ENCODE assay signal across 28 cellular contexts in the genomic region with DNA sequence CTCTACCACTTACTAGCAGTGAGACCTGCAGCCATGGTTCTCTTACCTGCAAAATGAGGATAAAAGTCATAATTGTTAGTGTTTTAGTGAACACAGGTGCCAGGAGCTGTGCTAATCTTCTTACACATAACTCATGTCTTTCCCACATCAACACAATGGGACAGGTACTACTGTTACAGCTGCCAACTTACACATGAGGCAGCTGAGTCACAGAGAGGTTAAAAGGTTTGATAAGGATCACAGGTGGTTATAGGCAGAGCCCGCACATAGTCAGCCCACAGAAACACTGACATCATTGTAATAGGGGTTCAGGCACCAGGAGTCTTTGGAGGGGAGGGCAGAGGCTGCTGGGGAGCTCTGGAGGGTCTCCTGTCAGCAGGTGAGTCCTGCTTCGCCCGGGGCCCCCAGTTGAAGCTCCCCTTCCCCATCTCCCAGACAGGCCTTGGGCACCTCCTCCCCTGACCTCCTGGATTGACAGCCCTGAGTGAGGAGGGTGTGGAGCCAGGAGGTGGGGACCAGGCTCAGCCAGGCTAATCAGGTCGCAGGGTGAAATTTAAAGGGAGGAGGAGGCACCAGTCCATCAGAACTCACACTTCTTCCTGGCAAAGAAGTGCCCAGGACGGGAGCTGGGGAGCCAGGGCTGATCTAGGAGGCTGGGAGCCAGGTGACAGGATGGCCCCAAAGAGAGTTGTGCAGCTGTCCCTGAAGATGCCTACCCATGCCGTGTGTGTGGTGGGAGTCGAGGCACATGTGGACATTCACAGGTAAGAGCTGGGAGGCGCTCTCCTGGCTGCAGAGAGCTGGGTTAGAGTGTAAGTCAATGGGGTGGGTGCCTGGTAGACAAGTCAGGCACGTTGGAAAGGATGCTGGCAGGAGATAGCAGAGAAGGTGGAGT. TPM values are rescaled to one million over a fixed set of nuclear protein-coding genes. Genes with fewer than 3 reads are reported as not detected.
A peak's percentile ranks its signal among the peaks of the same experiment; 100 is the strongest.
DNase-seq lines count a peak whose midpoint lies in the region; ATAC-seq, FAIRE-seq and TF ChIP-seq lines count a peak whose summit lies in the region.
"Had no signal": no experiment of that assay in that cellular context is flagged by ENCODE, and none has a peak within 500 bp of the region (broad histone marks: within the 10 kb centered on the region; RNA-seq: fewer than 3 reads in every experiment).

A gene with protein sequence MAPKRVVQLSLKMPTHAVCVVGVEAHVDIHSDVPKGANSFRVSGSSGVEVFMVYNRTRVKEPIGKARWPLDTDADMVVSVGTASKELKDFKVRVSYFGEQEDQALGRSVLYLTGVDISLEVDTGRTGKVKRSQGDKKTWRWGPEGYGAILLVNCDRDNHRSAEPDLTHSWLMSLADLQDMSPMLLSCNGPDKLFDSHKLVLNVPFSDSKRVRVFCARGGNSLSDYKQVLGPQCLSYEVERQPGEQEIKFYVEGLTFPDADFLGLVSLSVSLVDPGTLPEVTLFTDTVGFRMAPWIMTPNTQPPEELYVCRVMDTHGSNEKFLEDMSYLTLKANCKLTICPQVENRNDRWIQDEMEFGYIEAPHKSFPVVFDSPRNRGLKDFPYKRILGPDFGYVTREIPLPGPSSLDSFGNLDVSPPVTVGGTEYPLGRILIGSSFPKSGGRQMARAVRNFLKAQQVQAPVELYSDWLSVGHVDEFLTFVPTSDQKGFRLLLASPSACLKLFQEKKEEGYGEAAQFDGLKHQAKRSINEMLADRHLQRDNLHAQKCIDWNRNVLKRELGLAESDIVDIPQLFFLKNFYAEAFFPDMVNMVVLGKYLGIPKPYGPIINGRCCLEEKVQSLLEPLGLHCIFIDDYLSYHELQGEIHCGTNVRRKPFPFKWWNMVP (plus strand): TSS at position 583 of the 895 bp plus-strand sequence. CDS start 90 bp downstream, at position 673.

- no peak within 1 kb of the TSS for H3K4me3 ChIP-seq in kidney (ENCODE audit: low read length in 2 of 2)
- H3K4me3 ChIP-seq: A549, gastrocnemius medialis, uterus had no signal

- peak within 1 kb of the TSS; percentile 83 for H3K27ac Mint-ChIP-seq in T-helper 17 cell
- peak within 1 kb of the TSS; percentile 23 for H3K27ac Mint-ChIP-seq in stimulated activated memory B cell treated with anti-CD40 and anti-IgM and Interleukin-4, amounts not matched to agents 10 μg/mL and 1 μg/mL and 100 μg/mL, for 72 hours
- H3K27ac Mint-ChIP-seq: activated B cell treated with CpG ODN at 0.5 μM for 24 hours; activated CD4-positive, alpha-beta memory T cell treated with anti-CD3 and anti-CD28 coated beads for 36 hours; H9 had no signal

- DNase-seq in Right ventricle myocardium inferior (ENCODE audit: missing footprints) (peak; percentile 54), cardiac septum (ENCODE audit: low spot score) (no peak), T-helper 17 cell (no peak), kidney (peak; percentile 57), GM20000 (ENCODE audit: low spot score) (no peak), NK-92 (lab: John Stamatoyannopoulos, UW; ENCODE audit: unreplicated experiment) (no peak)
- DNase-seq: activated B cell treated with CpG ODN at 0.5 μM for 24 hours; activated CD4-positive, alpha-beta memory T cell treated with anti-CD3 and anti-CD28 coated beads for 36 hours; activated CD8-positive, alpha-beta memory T cell treated with anti-CD3 and anti-CD28 coated beads, Interleukin-2, amount 50 U/mL, for 48 hours; DMS79 treated with DMSO at 0.1 percent for 48 hours; effector CD4-positive, alpha-beta T cell; erythroblast; gastrocnemius medialis; H9; hippocampal formation; Karpas-422; NCI-H1048; NCI-H187; NCI-H69; occipital lobe; stimulated activated CD4-positive, alpha-beta T cell treated with anti-CD3 and anti-CD28 coated beads, Interleukin-4, amount 100 ng/mL, for 1 hour; stimulated activated naive CD4-positive, alpha-beta T cell; T1000; uterus had no signal

- peaks cover 0 to 2% of the 10 kb centered on the region in 2 donors for H3K4me1 ChIP-seq in kidney (ENCODE audit: control insufficient read depth in 1 of 2, insufficient read depth in 1 of 2, low read depth in 1 of 2, low read length in 2 of 2)
- H3K4me1 ChIP-seq: gastrocnemius medialis, uterus had no signal

- FAIRE-seq in kidney (lab: Jason Lieb, UNC): no peak
- FAIRE-seq: A549 had no signal

- no peak within 1 kb of the TSS for H3K27ac ChIP-seq in kidney (ENCODE audit: low read depth in 2 of 2, low read length in 2 of 2)
- H3K27ac ChIP-seq: gastrocnemius medialis, uterus had no signal

- intact Hi-C loops in Right ventricle myocardium inferior (cut with DNase I): no loop called here
- intact Hi-C loops in cardiac septum (cut with DNase I): no loop called here
- intact Hi-C loops in kidney (cut with DNase I): no loop called here

- peaks cover 2% of the 10 kb centered on the region for H3K36me3 Mint-ChIP-seq in T-helper 17 cell (ENCODE audit: low read depth)
- no peaks in the 10 kb centered on the region for H3K36me3 Mint-ChIP-seq in stimulated activated memory B cell treated with anti-CD40 and anti-IgM and Interleukin-4, amounts not matched to agents 10 μg/mL and 1 μg/mL and 100 μg/mL, for 72 hours
- H3K36me3 Mint-ChIP-seq: activated CD4-positive, alpha-beta memory T cell treated with anti-CD3 and anti-CD28 coated beads for 36 hours had no signal

- H3K9ac ChIP-seq in kidney (ENCODE audit: low read length in 2 of 2): no peak within 1 kb of the TSS

- H3K4me3 Mint-ChIP-seq in T-helper 17 cell: peak within 1 kb of the TSS; percentile 7
- no peak within 1 kb of the TSS for H3K4me3 Mint-ChIP-seq in stimulated activated memory B cell treated with anti-CD40 and anti-IgM and Interleukin-4, amounts not matched to agents 10 μg/mL and 1 μg/mL and 100 μg/mL, for 72 hours
- H3K4me3 Mint-ChIP-seq: activated B cell treated with CpG ODN at 0.5 μM for 24 hours; activated CD4-positive, alpha-beta memory T cell treated with anti-CD3 and anti-CD28 coated beads for 36 hours; H9 had no signal

- no peak for ATAC-seq in Right ventricle myocardium inferior
- no peak for ATAC-seq in T-helper 17 cell
- ATAC-seq in stimulated activated memory B cell treated with anti-CD40 and anti-IgM and Interleukin-4, amounts not matched to agents 10 μg/mL and 1 μg/mL and 100 μg/mL, for 72 hours: no peak
- no peak for ATAC-seq in HG03025 (IDR thresholded peaks at IDR 0.05; ENCODE audit: low FRiP score, unreplicated experiment)
- ATAC-seq: A549, gastrocnemius medialis had no signal

- H3K36me3 ChIP-seq in kidney (ENCODE audit: control insufficient read depth in 1 of 2, insufficient read depth in 2 of 2, low read length in 2 of 2): no peaks in the 10 kb centered on the region
- H3K36me3 ChIP-seq: gastrocnemius medialis, uterus had no signal

- peaks cover 50% of the 10 kb centered on the region for H3K4me1 Mint-ChIP-seq in T-helper 17 cell
- H3K4me1 Mint-ChIP-seq in stimulated activated memory B cell treated with anti-CD40 and anti-IgM and Interleukin-4, amounts not matched to agents 10 μg/mL and 1 μg/mL and 100 μg/mL, for 72 hours: peaks cover 51% of the 10 kb centered on the region

- no peaks in the 10 kb centered on the region for H3K9me3 Mint-ChIP-seq in stimulated activated memory B cell treated with anti-CD40 and anti-IgM and Interleukin-4, amounts not matched to agents 10 μg/mL and 1 μg/mL and 100 μg/mL, for 72 hours
- H3K9me3 Mint-ChIP-seq: activated B cell treated with CpG ODN at 0.5 μM for 24 hours; activated CD4-positive, alpha-beta memory T cell treated with anti-CD3 and anti-CD28 coated beads for 36 hours; H9 had no signal

- TF ChIP-seq CTCF in kidney (IDR thresholded peaks at IDR 0.05; ENCODE audit: borderline replicate concordance, extremely low read depth, insufficient read depth) (no peak), GM20000 (IDR thresholded peaks at IDR 0.05; ENCODE audit: extremely low read depth, missing control alignments) (no peak)

- no peaks in the 10 kb centered on the region for H3K9me3 ChIP-seq in T-helper 17 cell (ENCODE audit: control insufficient read depth, low read length, poor library complexity, severe bottlenecking)
- no peaks in the 10 kb centered on the region for H3K9me3 ChIP-seq in kidney (ENCODE audit: control insufficient read depth in 1 of 2, low read length in 2 of 2)
- H3K9me3 ChIP-seq: A549, gastrocnemius medialis, uterus had no signal

- peaks cover 50% of the 10 kb centered on the region for H3K27me3 Mint-ChIP-seq in T-helper 17 cell
- H3K27me3 Mint-ChIP-seq in stimulated activated memory B cell treated with anti-CD40 and anti-IgM and Interleukin-4, amounts not matched to agents 10 μg/mL and 1 μg/mL and 100 μg/mL, for 72 hours: peaks cover 13% of the 10 kb centered on the region
- H3K27me3 Mint-ChIP-seq: activated B cell treated with CpG ODN at 0.5 μM for 24 hours had no signal

RNA-seq across cellular contexts. Expression of the gene that starts here (rescaled TPM):
- not detected for total RNA-seq in Right ventricle myocardium inferior
- not detected for total RNA-seq in cardiac septum
- not detected for total RNA-seq in T-helper 17 cell
- total RNA-seq in kidney: 1.3 TPM
- not detected for polyA plus RNA-seq in kidney (ENCODE audit: insufficient read depth, low read depth, low replicate concordance)
- total RNA-seq: activated B cell treated with CpG ODN at 0.5 μM for 24 hours; activated CD4-positive, alpha-beta memory T cell treated with anti-CD3 and anti-CD28 coated beads for 36 hours; gastrocnemius medialis; occipital lobe; temporal lobe had no signal

Comparison
In these comparisons a context has a peak if more than half of its experiments do, and no peak if none do; other contexts are left out.
1. Peak in DNase-seq in Right ventricle myocardium inferior; RNA of the gene not detected or under 1 TPM.